ENCODE assay signal across 12 cellular contexts in genomic region chr4:177118596-177118995, GRCh38.
DNase-seq lines count a peak whose midpoint lies in the region; ATAC-seq and TF ChIP-seq lines count a peak whose summit lies in the region.
"Had no signal": no experiment of that assay in that cellular context is flagged by ENCODE, and none has a peak within 500 bp of the region (broad histone marks: within the 10 kb centered on the region; RNA-seq: fewer than 3 reads in every experiment).

No MANE protein-coding gene starts in this region.

- CTCF ChIA-PET in naive thymus-derived CD4-positive, alpha-beta T cell (lab: Charles Lee), result no interaction called here

- H3K4me3 ChIP-seq in fibroblast of pulmonary artery (replicated peaks; ENCODE audit: low read depth, low read length), result no peak overlapping the region
- H3K4me3 ChIP-seq in naive thymus-derived CD4-positive, alpha-beta T cell (ENCODE audit: low read length), result no peak overlapping the region
- H3K4me3 ChIP-seq: tibial artery had no signal

- H3K9me3 Mint-ChIP-seq in activated T-helper 2 cell treated with anti-CD3 and anti-CD28 coated beads, Interferon-gamma antibody, Interleukin-2, Interleukin-4, amounts not matched to agents 10 μg/mL and 5 μg/mL and 100 μg/mL, durations not matched to agents 14 hours and 24 hours and 36 hours, result peaks cover 8% of the 10 kb centered on the region
- peaks cover 0 to 18% (median 7%) of the 10 kb centered on the region in 11 donors for H3K9me3 Mint-ChIP-seq in naive thymus-derived CD4-positive, alpha-beta T cell

- H3K4me1 ChIP-seq in naive thymus-derived CD4-positive, alpha-beta T cell (ENCODE audit: control insufficient read depth in 2 of 2, insufficient read depth in 2 of 2, low read length in 2 of 2), result no peaks in the 10 kb centered on the region

- ATAC-seq in GM21717 (IDR thresholded peaks at IDR 0.05; ENCODE audit: unreplicated experiment) (no peak), HG02642 (IDR thresholded peaks at IDR 0.05; ENCODE audit: poor library complexity, unreplicated experiment) (no peak)
- ATAC-seq in naive thymus-derived CD4-positive, alpha-beta T cell, result no peak
- ATAC-seq: naive thymus-derived CD8-positive, alpha-beta T cell had no signal

- no peaks in the 10 kb centered on the region for H3K4me1 Mint-ChIP-seq in activated T-helper 2 cell treated with anti-CD3 and anti-CD28 coated beads, Interferon-gamma antibody, Interleukin-2, Interleukin-4, amounts not matched to agents 10 μg/mL and 5 μg/mL and 100 μg/mL, durations not matched to agents 14 hours and 24 hours and 36 hours (ENCODE audit: low read depth)
- H3K4me1 Mint-ChIP-seq in naive thymus-derived CD4-positive, alpha-beta T cell, result no peaks in the 10 kb centered on the region
- H3K4me1 Mint-ChIP-seq: naive thymus-derived CD8-positive, alpha-beta T cell had no signal

- H3K27ac ChIP-seq in naive thymus-derived CD4-positive, alpha-beta T cell (ENCODE audit: low read depth, low read length), result no peak overlapping the region
- H3K27ac ChIP-seq: HL-60, tibial artery had no signal

- TF ChIP-seq CTCF in AG09319 (IDR thresholded peaks at IDR 0.05; ENCODE audit: low read depth, low read length), result no peak
- TF ChIP-seq CTCF in fibroblast of pulmonary artery (IDR thresholded peaks at IDR 0.05; ENCODE audit: low read length, missing control alignments), result no peak

- H3K27me3 ChIP-seq in naive thymus-derived CD4-positive, alpha-beta T cell (ENCODE audit: control insufficient read depth in 2 of 2, insufficient read depth in 2 of 2, low read length in 2 of 2), result no peaks in the 10 kb centered on the region
- H3K27me3 ChIP-seq: tibial artery had no signal

- peaks cover 14% of the 10 kb centered on the region for H3K36me3 Mint-ChIP-seq in activated T-helper 2 cell treated with anti-CD3 and anti-CD28 coated beads, Interferon-gamma antibody, Interleukin-2, Interleukin-4, amounts not matched to agents 10 μg/mL and 5 μg/mL and 100 μg/mL, durations not matched to agents 14 hours and 24 hours and 36 hours (ENCODE audit: low read depth)
- H3K36me3 Mint-ChIP-seq in naive thymus-derived CD4-positive, alpha-beta T cell, result peaks cover 0 to 5% (median 0%) of the 10 kb centered on the region in 5 donors

- no peak overlapping the region for H3K27ac Mint-ChIP-seq in activated T-helper 2 cell treated with anti-CD3 and anti-CD28 coated beads, Interferon-gamma antibody, Interleukin-2, Interleukin-4, amounts not matched to agents 10 μg/mL and 5 μg/mL and 100 μg/mL, durations not matched to agents 14 hours and 24 hours and 36 hours
- no peak overlapping the region for H3K27ac Mint-ChIP-seq in naive thymus-derived CD4-positive, alpha-beta T cell
- H3K27ac Mint-ChIP-seq: naive thymus-derived CD8-positive, alpha-beta T cell had no signal

- no peaks in the 10 kb centered on the region for H3K9me3 ChIP-seq in naive thymus-derived CD4-positive, alpha-beta T cell (ENCODE audit: control insufficient read depth in 2 of 3, low read length in 3 of 3)
- H3K9me3 ChIP-seq: tibial artery had no signal

- POLR2A ChIA-PET in naive thymus-derived CD4-positive, alpha-beta T cell (lab: Charles Lee), result no interaction called here

- intact Hi-C loops in activated T-helper 2 cell treated with anti-CD3 and anti-CD28 coated beads, Interferon-gamma antibody, Interleukin-2, Interleukin-4, amounts not matched to agents 10 μg/mL and 5 μg/mL and 100 μg/mL, durations not matched to agents 14 hours and 24 hours and 36 hours (cut with micrococcal nuclease), result no loop called here
- intact Hi-C loops in naive thymus-derived CD4-positive, alpha-beta T cell (cut with micrococcal nuclease), result no loop called here

- no peak overlapping the region for H3K4me3 Mint-ChIP-seq in activated T-helper 2 cell treated with anti-CD3 and anti-CD28 coated beads, Interferon-gamma antibody, Interleukin-2, Interleukin-4, amounts not matched to agents 10 μg/mL and 5 μg/mL and 100 μg/mL, durations not matched to agents 14 hours and 24 hours and 36 hours (ENCODE audit: low read depth)
- no peak overlapping the region for H3K4me3 Mint-ChIP-seq in naive thymus-derived CD4-positive, alpha-beta T cell
- H3K4me3 Mint-ChIP-seq: naive thymus-derived CD8-positive, alpha-beta T cell had no signal

- H3K27me3 Mint-ChIP-seq in activated T-helper 2 cell treated with anti-CD3 and anti-CD28 coated beads, Interferon-gamma antibody, Interleukin-2, Interleukin-4, amounts not matched to agents 10 μg/mL and 5 μg/mL and 100 μg/mL, durations not matched to agents 14 hours and 24 hours and 36 hours (ENCODE audit: low read depth), result no peaks in the 10 kb centered on the region
- H3K27me3 Mint-ChIP-seq in naive thymus-derived CD4-positive, alpha-beta T cell, result peaks cover 0 to 5% (median 0%) of the 10 kb centered on the region in 5 donors

- no peaks in the 10 kb centered on the region for H3K36me3 ChIP-seq in naive thymus-derived CD4-positive, alpha-beta T cell (ENCODE audit: control insufficient read depth in 2 of 3, insufficient read depth in 3 of 3, low read length in 3 of 3)
- H3K36me3 ChIP-seq: tibial artery had no signal

- peak; percentile 96 for DNase-seq in AG09319 (ENCODE audit: extremely low read depth, low read depth)
- peak; percentile 5 for DNase-seq in NCI-H82 treated with DMSO at 0.1 percent for 48 hours (lab: John Stamatoyannopoulos, UW; ENCODE audit: unreplicated experiment)
- DNase-seq in fibroblast of pulmonary artery (ENCODE audit: low read depth), result peak; percentile 98
- peak; percentile 90 for DNase-seq in non-pigmented ciliary epithelial cell (ENCODE audit: low read depth)
- no peak for DNase-seq in activated T-helper 2 cell treated with anti-CD3 and anti-CD28 coated beads, Interferon-gamma antibody, Interleukin-2, Interleukin-4, amounts not matched to agents 10 μg/mL and 5 μg/mL and 100 μg/mL, durations not matched to agents 14 hours and 24 hours and 36 hours (ENCODE audit: low spot score)
- no peak for DNase-seq in naive thymus-derived CD4-positive, alpha-beta T cell
- DNase-seq: naive thymus-derived CD8-positive, alpha-beta T cell; NCI-H1105 had no signal

Comparison
In these comparisons a context has a peak if more than half of its experiments do, and no peak if none do; other contexts are left out.
1. DNase-seq: peak in AG09319 (single experiment), NCI-H82 treated with DMSO at 0.1 percent for 48 hours (single experiment), fibroblast of pulmonary artery (single experiment) and non-pigmented ciliary epithelial cell (single experiment); none in activated T-helper 2 cell treated with anti-CD3 and anti-CD28 coated beads, Interferon-gamma antibody, Interleukin-2, Interleukin-4, amounts not matched to agents 10 μg/mL and 5 μg/mL and 100 μg/mL, durations not matched to agents 14 hours and 24 hours and 36 hours (single experiment) and naive thymus-derived CD4-positive, alpha-beta T cell (0 of 9).